In genomic region chr13:48491423-48492122, GRCh38 we compare ENCODE assay signal across 2 cellular contexts.
TF ChIP-seq lines count a peak whose summit lies in the region.

No MANE protein-coding gene starts in this region.

TF ChIP-seq in liver, 16 proteins besides CTCF, POLR2A, EP300 and RAD21:
- TF ChIP-seq FOXA1 (IDR thresholded peaks at IDR 0.05), result no peak
- no peak for TF ChIP-seq GABPA (IDR thresholded peaks at IDR 0.05 in 1 of 2, conservative IDR thresholded peaks at IDR 0.05 in 1 of 2)
- TF ChIP-seq TAF1 (conservative IDR thresholded peaks at IDR 0.05), result no peak
- TF ChIP-seq, protein P1, sequence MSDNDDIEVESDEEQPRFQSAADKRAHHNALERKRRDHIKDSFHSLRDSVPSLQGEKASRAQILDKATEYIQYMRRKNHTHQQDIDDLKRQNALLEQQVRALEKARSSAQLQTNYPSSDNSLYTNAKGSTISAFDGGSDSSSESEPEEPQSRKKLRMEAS (IDR thresholded peaks at IDR 0.05), result no peak
- TF ChIP-seq, protein P2, sequence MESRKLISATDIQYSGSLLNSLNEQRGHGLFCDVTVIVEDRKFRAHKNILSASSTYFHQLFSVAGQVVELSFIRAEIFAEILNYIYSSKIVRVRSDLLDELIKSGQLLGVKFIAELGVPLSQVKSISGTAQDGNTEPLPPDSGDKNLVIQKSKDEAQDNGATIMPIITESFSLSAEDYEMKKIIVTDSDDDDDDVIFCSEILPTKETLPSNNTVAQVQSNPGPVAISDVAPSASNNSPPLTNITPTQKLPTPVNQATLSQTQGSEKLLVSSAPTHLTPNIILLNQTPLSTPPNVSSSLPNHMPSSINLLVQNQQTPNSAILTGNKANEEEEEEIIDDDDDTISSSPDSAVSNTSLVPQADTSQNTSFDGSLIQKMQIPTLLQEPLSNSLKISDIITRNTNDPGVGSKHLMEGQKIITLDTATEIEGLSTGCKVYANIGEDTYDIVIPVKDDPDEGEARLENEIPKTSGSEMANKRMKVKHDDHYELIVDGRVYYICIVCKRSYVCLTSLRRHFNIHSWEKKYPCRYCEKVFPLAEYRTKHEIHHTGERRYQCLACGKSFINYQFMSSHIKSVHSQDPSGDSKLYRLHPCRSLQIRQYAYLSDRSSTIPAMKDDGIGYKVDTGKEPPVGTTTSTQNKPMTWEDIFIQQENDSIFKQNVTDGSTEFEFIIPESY (IDR thresholded peaks at IDR 0.05), result no peak
- no peak for TF ChIP-seq ATF3 (IDR thresholded peaks at IDR 0.05)
- TF ChIP-seq HNF4G (IDR thresholded peaks at IDR 0.05), result no peak
- TF ChIP-seq EGR1 (IDR thresholded peaks at IDR 0.05; ENCODE audit: low read depth in 2 of 2), result no peak
- no peak for TF ChIP-seq HNF4A (conservative IDR thresholded peaks at IDR 0.05)
- no peak for TF ChIP-seq FOXA2 (IDR thresholded peaks at IDR 0.05)
- no peak for TF ChIP-seq YY1 (IDR thresholded peaks at IDR 0.05)

TF ChIP-seq in HepG2, 621 proteins besides CTCF, POLR2A, EP300 and RAD21:
- TF ChIP-seq ZNF670 (CRISPR knock-in tag; IDR thresholded peaks at IDR 0.05; ENCODE audit: borderline replicate concordance) (no peak), NPAS2 (CRISPR knock-in tag; IDR thresholded peaks at IDR 0.05; ENCODE audit: borderline replicate concordance) (no peak), CEBPZ (IDR thresholded peaks at IDR 0.05; ENCODE audit: low read length) (no peak), DDIT3 (CRISPR knock-in tag; IDR thresholded peaks at IDR 0.05) (no peak), THYN1 (CRISPR knock-in tag; IDR thresholded peaks at IDR 0.05; ENCODE audit: borderline replicate concordance, low read depth) (no peak), KDM5B (CRISPR knock-in tag; IDR thresholded peaks at IDR 0.05; ENCODE audit: borderline replicate concordance) (no peak), CAMTA2 (CRISPR knock-in tag; IDR thresholded peaks at IDR 0.05; ENCODE audit: borderline replicate concordance) (no peak), ZNF335 (CRISPR knock-in tag; IDR thresholded peaks at IDR 0.05) (no peak), ZSCAN25 (CRISPR knock-in tag; IDR thresholded peaks at IDR 0.05) (no peak), BHLHE40 (IDR thresholded peaks at IDR 0.05; ENCODE audit: low read length) (no peak), SALL1 (CRISPR knock-in tag; IDR thresholded peaks at IDR 0.05) (no peak), GABPA (IDR thresholded peaks at IDR 0.05; ENCODE audit: low read depth, low read length) (no peak), GABPA (CRISPR knock-in tag; IDR thresholded peaks at IDR 0.05; ENCODE audit: low read depth) (no peak), ZNF782 (CRISPR knock-in tag; IDR thresholded peaks at IDR 0.05; ENCODE audit: borderline replicate concordance) (no peak), ZBTB2 (CRISPR knock-in tag; IDR thresholded peaks at IDR 0.05; ENCODE audit: low read depth) (no peak)
